In genomic region chr5:96582343-96582742, GRCh38 we compare ENCODE assay signal across 12 cellular contexts.
DNase-seq lines count a peak whose midpoint lies in the region; ATAC-seq and TF ChIP-seq lines count a peak whose summit lies in the region.
"Had no signal": no experiment of that assay in that cellular context is flagged by ENCODE, and none has a peak within 500 bp of the region (broad histone marks: within the 10 kb centered on the region; RNA-seq: fewer than 3 reads in every experiment).

No MANE protein-coding gene starts in this region.

- H4K5ac ChIP-seq in mesendoderm (ENCODE audit: low read length), result no peak overlapping the region

- H2BK120ac ChIP-seq in mesendoderm (ENCODE audit: low read depth, low read length), result no peak overlapping the region

- no peak overlapping the region for H2BK5ac ChIP-seq in mesendoderm (ENCODE audit: low read length)

- no peak for ATAC-seq in stimulated activated naive B cell treated with anti-CD40 and anti-IgM and Interleukin-4, amounts not matched to agents 10 μg/mL and 1 μg/mL and 100 μg/mL, for 72 hours (replicated peaks)
- ATAC-seq: right cardiac atrium had no signal

- H3K4me3 ChIP-seq in kidney epithelial cell (ENCODE audit: low read depth, low read length) (no peak overlapping the region), mesendoderm (ENCODE audit: low read length) (no peak overlapping the region)
- no peak overlapping the region for H3K4me3 ChIP-seq in effector memory CD4-positive, alpha-beta T cell (ENCODE audit: insufficient read depth, low read depth, low read length, poor library complexity, severe bottlenecking)

- no peak overlapping the region for H3K4me2 ChIP-seq in mesendoderm (ENCODE audit: low read length)

- H3K27ac Mint-ChIP-seq in stimulated activated naive B cell treated with anti-CD40 and anti-IgM and Interleukin-4, amounts not matched to agents 10 μg/mL and 1 μg/mL and 100 μg/mL, for 72 hours, result no peak overlapping the region
- H3K27ac Mint-ChIP-seq: activated naive CD8-positive, alpha-beta T cell treated with anti-CD3 and anti-CD28 coated beads for 36 hours; CD14-positive monocyte had no signal

- no peaks in the 10 kb centered on the region for H3K36me3 ChIP-seq in kidney epithelial cell (ENCODE audit: control insufficient read depth, insufficient read depth, low read length)
- H3K36me3 ChIP-seq in mesendoderm (ENCODE audit: control insufficient read depth, insufficient read depth, low read length), result no peaks in the 10 kb centered on the region
- no peaks in the 10 kb centered on the region for H3K36me3 ChIP-seq in effector memory CD4-positive, alpha-beta T cell (ENCODE audit: control insufficient read depth, insufficient read depth, low read length)

- no peak overlapping the region for H3K18ac ChIP-seq in mesendoderm (ENCODE audit: low read length)

- no peak overlapping the region for H4K8ac ChIP-seq in mesendoderm (ENCODE audit: low read depth, low read length)

- no peaks in the 10 kb centered on the region for H3K79me1 ChIP-seq in mesendoderm (ENCODE audit: low read length)

- DNase-seq in DMS153 (lab: John Stamatoyannopoulos, UW) (peak; percentile 49), NCI-H1436 treated with DMSO at 0.1 percent for 48 hours (lab: John Stamatoyannopoulos, UW) (peak; percentile 26), RKO (ENCODE audit: low spot score) (peak; percentile 83), kidney epithelial cell (ENCODE audit: low read depth) (peak; percentile 50), T-helper 9 cell (no peak), mesendoderm (no peak)
- DNase-seq in effector memory CD4-positive, alpha-beta T cell, result no peak
- no peak for DNase-seq in stimulated activated naive B cell treated with anti-CD40 and anti-IgM and Interleukin-4, amounts not matched to agents 10 μg/mL and 1 μg/mL and 100 μg/mL, for 72 hours
- DNase-seq: activated naive CD8-positive, alpha-beta T cell treated with anti-CD3 and anti-CD28 coated beads for 36 hours had no signal

- H3K79me2 ChIP-seq in mesendoderm (ENCODE audit: control insufficient read depth, insufficient read depth, low read length), result no peaks in the 10 kb centered on the region

- H2AK5ac ChIP-seq in mesendoderm (ENCODE audit: low read length), result no peak overlapping the region

- peaks cover 12 to 43% of the 10 kb centered on the region in 2 donors for H3K27me3 Mint-ChIP-seq in stimulated activated naive B cell treated with anti-CD40 and anti-IgM and Interleukin-4, amounts not matched to agents 10 μg/mL and 1 μg/mL and 100 μg/mL, for 72 hours

- H3K36me3 Mint-ChIP-seq in stimulated activated naive B cell treated with anti-CD40 and anti-IgM and Interleukin-4, amounts not matched to agents 10 μg/mL and 1 μg/mL and 100 μg/mL, for 72 hours, result no peaks in the 10 kb centered on the region
- H3K36me3 Mint-ChIP-seq: activated naive CD8-positive, alpha-beta T cell treated with anti-CD3 and anti-CD28 coated beads for 36 hours; CD14-positive monocyte had no signal

- no peak overlapping the region for H3K4me3 Mint-ChIP-seq in stimulated activated naive B cell treated with anti-CD40 and anti-IgM and Interleukin-4, amounts not matched to agents 10 μg/mL and 1 μg/mL and 100 μg/mL, for 72 hours
- H3K4me3 Mint-ChIP-seq: activated naive CD8-positive, alpha-beta T cell treated with anti-CD3 and anti-CD28 coated beads for 36 hours; CD14-positive monocyte had no signal

- H3K27me3 ChIP-seq in kidney epithelial cell (ENCODE audit: control insufficient read depth, insufficient read depth, low read length), result no peaks in the 10 kb centered on the region
- H3K27me3 ChIP-seq in mesendoderm (ENCODE audit: insufficient read depth, low read length, poor library complexity), result no peaks in the 10 kb centered on the region
- no peaks in the 10 kb centered on the region for H3K27me3 ChIP-seq in effector memory CD4-positive, alpha-beta T cell (replicated peaks; ENCODE audit: control insufficient read depth, insufficient read depth, low read length, poor library complexity, severe bottlenecking)

- H3K9ac ChIP-seq in mesendoderm (ENCODE audit: low read length), result no peak overlapping the region

- no peak overlapping the region for H3K4ac ChIP-seq in mesendoderm (ENCODE audit: low read depth, low read length)

- TF ChIP-seq CTCF in kidney epithelial cell (IDR thresholded peaks at IDR 0.05; ENCODE audit: insufficient read depth, low read length, poor library complexity, severe bottlenecking), result no peak

- no peak overlapping the region for H3K23ac ChIP-seq in mesendoderm (ENCODE audit: low read length)

- H3K56ac ChIP-seq in mesendoderm (ENCODE audit: low read length), result no peak overlapping the region

- no peaks in the 10 kb centered on the region for H3K9me3 Mint-ChIP-seq in stimulated activated naive B cell treated with anti-CD40 and anti-IgM and Interleukin-4, amounts not matched to agents 10 μg/mL and 1 μg/mL and 100 μg/mL, for 72 hours
- H3K9me3 Mint-ChIP-seq: activated naive CD8-positive, alpha-beta T cell treated with anti-CD3 and anti-CD28 coated beads for 36 hours had no signal

- H2BK15ac ChIP-seq in mesendoderm (replicated peaks; ENCODE audit: low read depth), result no peak overlapping the region

- H3K27ac ChIP-seq in mesendoderm (ENCODE audit: low read depth, low read length), result no peak overlapping the region
- H3K27ac ChIP-seq in effector memory CD4-positive, alpha-beta T cell (ENCODE audit: insufficient read depth, low read length, poor library complexity, severe bottlenecking), result no peak overlapping the region
- H3K27ac ChIP-seq: epithelial cell of prostate had no signal

- no CpG with 5 or more reads among the region's 11 CpGs for WGBS in mesendoderm (ENCODE audit: extremely low coverage, insufficient coverage, low lambda C conversion rate)

- H3K4me1 ChIP-seq in mesendoderm (ENCODE audit: control insufficient read depth, low read depth, low read length), result no peaks in the 10 kb centered on the region
- H3K4me1 ChIP-seq in effector memory CD4-positive, alpha-beta T cell (ENCODE audit: control insufficient read depth, insufficient read depth, low read length, poor library complexity, severe bottlenecking), result no peaks in the 10 kb centered on the region

- H3K9me3 ChIP-seq in effector memory CD4-positive, alpha-beta T cell (ENCODE audit: control insufficient read depth, low read length), result no peaks in the 10 kb centered on the region

- H3K4me1 Mint-ChIP-seq in stimulated activated naive B cell treated with anti-CD40 and anti-IgM and Interleukin-4, amounts not matched to agents 10 μg/mL and 1 μg/mL and 100 μg/mL, for 72 hours, result peaks cover 0 to 6% of the 10 kb centered on the region in 2 donors

Comparison
In these comparisons a context has a peak if more than half of its experiments do, and no peak if none do; other contexts are left out.
1. DNase-seq: peak in DMS153 (single experiment), NCI-H1436 treated with DMSO at 0.1 percent for 48 hours (single experiment), RKO (single experiment) and kidney epithelial cell (single experiment); none in T-helper 9 cell (single experiment), mesendoderm (single experiment), effector memory CD4-positive, alpha-beta T cell (0 of 3) and stimulated activated naive B cell treated with anti-CD40 and anti-IgM and Interleukin-4, amounts not matched to agents 10 μg/mL and 1 μg/mL and 100 μg/mL, for 72 hours (single experiment).